28 cellular contexts compared by ENCODE assay signal in genomic region chr1:174393885-174394284, GRCh38.
"Had no signal": no experiment of that assay in that cellular context is flagged by ENCODE, and none has a peak within 500 bp of the region (broad histone marks: within the 10 kb centered on the region; RNA-seq: fewer than 3 reads in every experiment).

No MANE protein-coding gene starts in this region.

- DNase-seq: activated B cell treated with CpG ODN at 0.5 μM for 24 hours; activated CD4-positive, alpha-beta T cell treated with anti-CD3 and anti-CD28 coated beads for 48 hours; activated CD4-positive, alpha-beta T cell treated with anti-CD3 and anti-CD28 coated beads, Interleukin-2, amount 50 U/mL, for 1 hour; activated CD4-positive, alpha-beta T cell treated with anti-CD3 and anti-CD28 coated beads, Interleukin-2, amount 50 U/mL, for 48 hours; activated CD8-positive, alpha-beta memory T cell treated with anti-CD3 and anti-CD28 coated beads for 24 hours; activated CD8-positive, alpha-beta memory T cell treated with anti-CD3 and anti-CD28 coated beads, Interleukin-2, amount 50 U/mL, for 4 hours; activated CD8-positive, alpha-beta T cell treated with anti-CD3 and anti-CD28 coated beads for 36 hours; activated effector memory CD4-positive, alpha-beta T cell treated with anti-CD3 and anti-CD28 coated beads, Interleukin-2, amount 50 U/mL, for 16 hours; activated naive CD4-positive, alpha-beta T cell treated with anti-CD3 and anti-CD28 coated beads for 36 hours; activated naive CD8-positive, alpha-beta T cell treated with anti-CD3 and anti-CD28 coated beads for 36 hours; activated naive CD8-positive, alpha-beta T cell treated with anti-CD3 and anti-CD28 coated beads, Interleukin-2, amount 50 U/mL, for 24 hours; activated T-cell treated with anti-CD3 and anti-CD28 coated beads, Interleukin-2, amount 50 U/mL, for 1 hour; activated T-cell treated with anti-CD3 and anti-CD28 coated beads, Interleukin-2, amount 50 U/mL, for 48 hours; adrenal gland; amygdala; aorta; body of pancreas; caudate nucleus; cortex of kidney; dermis blood vessel endothelial cell; effector CD4-positive, alpha-beta T cell; effector memory CD8-positive, alpha-beta T cell; esophagus squamous epithelium; foreskin melanocyte; heart right ventricle; T-helper 17 cell; T1000; WERI-Rb-1 had no signal
